Comparison of ENCODE assay signal across 1 cellular context in the genomic region with DNA sequence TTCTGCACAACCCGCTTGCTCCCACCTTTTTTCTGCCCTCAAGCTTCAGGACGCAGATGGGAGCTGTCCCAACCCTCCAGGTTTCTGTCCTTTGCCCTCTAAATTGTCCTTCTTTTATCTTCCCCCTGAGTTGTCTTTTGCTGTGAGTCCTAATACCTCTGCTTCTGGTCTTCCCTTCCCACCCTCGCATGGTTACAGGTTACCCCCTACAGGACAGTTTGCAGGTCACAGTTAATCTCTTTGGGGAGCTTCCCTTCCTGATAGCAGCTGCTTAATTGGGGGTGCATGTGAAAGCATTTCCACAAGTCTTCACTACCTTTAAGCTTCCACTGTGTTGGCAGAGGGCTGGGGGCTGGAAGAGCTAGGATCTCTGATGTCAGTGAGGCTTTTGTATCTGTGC.
TF ChIP-seq lines count a peak whose summit lies in the region.

No MANE protein-coding gene starts in this region.

TF ChIP-seq in H1, 55 proteins besides CTCF, POLR2A, EP300 and RAD21 (continued from another document):
- no peak for TF ChIP-seq ATF2 (IDR thresholded peaks at IDR 0.05; ENCODE audit: low read length)
- TF ChIP-seq, protein P1, sequence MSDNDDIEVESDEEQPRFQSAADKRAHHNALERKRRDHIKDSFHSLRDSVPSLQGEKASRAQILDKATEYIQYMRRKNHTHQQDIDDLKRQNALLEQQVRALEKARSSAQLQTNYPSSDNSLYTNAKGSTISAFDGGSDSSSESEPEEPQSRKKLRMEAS (IDR thresholded peaks at IDR 0.05), result no peak
- no peak for TF ChIP-seq CBX8 (IDR thresholded peaks at IDR 0.05; ENCODE audit: borderline replicate concordance, low read depth, low read length)
- no peak for TF ChIP-seq GABPA (IDR thresholded peaks at IDR 0.05; ENCODE audit: borderline replicate concordance, insufficient read depth, low read length)
TF ChIP-seq in H1: peak in this region for 0.
